In genomic region chr1:64923294-64923718, GRCh38 we compare ENCODE assay signal across 10 cellular contexts. TPM values are rescaled to one million over a fixed set of nuclear protein-coding genes. Genes with fewer than 3 reads are reported as not detected.
DNase-seq lines count a peak whose midpoint lies in the region; ATAC-seq and TF ChIP-seq lines count a peak whose summit lies in the region.
"Had no signal": no experiment of that assay in that cellular context is flagged by ENCODE, and none has a peak within 500 bp of the region (broad histone marks: within the 10 kb centered on the region; RNA-seq: fewer than 3 reads in every experiment).

No MANE protein-coding gene starts in this region.

- H3K9me3 ChIP-seq in GM23248 (ENCODE audit: low read depth), result no peaks in the 10 kb centered on the region
- H3K9me3 ChIP-seq in lower lobe of right lung, result no peaks in the 10 kb centered on the region
- no peaks in the 10 kb centered on the region for H3K9me3 ChIP-seq in BE2C
- H3K9me3 ChIP-seq in adrenal gland (replicated peaks in 1 of 3), result no peaks in the 10 kb centered on the region

- peaks cover 11 to 12% of the 10 kb centered on the region in 2 donors for H3K36me3 Mint-ChIP-seq in CD14-positive monocyte

- H3K36me3 ChIP-seq in GM23248 (ENCODE audit: low read depth) (no peaks in the 10 kb centered on the region), lower lobe of right lung (no peaks in the 10 kb centered on the region), BE2C (no peaks in the 10 kb centered on the region), adrenal gland (replicated peaks in 1 of 2) (no peaks in the 10 kb centered on the region)

- H3K4me1 ChIP-seq in GM23248 (ENCODE audit: insufficient read depth), result peaks cover 32% of the 10 kb centered on the region
- peaks cover 75% of the 10 kb centered on the region for H3K4me1 ChIP-seq in lower lobe of right lung
- no peaks in the 10 kb centered on the region for H3K4me1 ChIP-seq in BE2C
- peaks cover 17 to 35% of the 10 kb centered on the region in 2 donors for H3K4me1 ChIP-seq in adrenal gland (replicated peaks in 1 of 2)

- H3K27me3 Mint-ChIP-seq in CD14-positive monocyte (ENCODE audit: low read depth in 3 of 3), result peaks cover 0 to 2% (median 0%) of the 10 kb centered on the region in 3 donors

- H3F3A ChIP-seq in GM23248 (ENCODE audit: insufficient read depth), result peaks cover 28% of the 10 kb centered on the region

- DNase-seq in CD14-positive monocyte (ENCODE audit: low spot score) (no peak), GM23248 (peak; percentile 58), lower lobe of right lung (no peak), BE2C (no peak), GM19238 (ENCODE audit: insufficient read length, low spot score) (no peak), adrenal gland (no peak), SK-N-DZ (ENCODE audit: low spot score) (no peak)
- DNase-seq in activated CD4-positive, alpha-beta T cell treated with anti-CD3 and anti-CD28 coated beads, Interleukin-2, amount 50 U/mL, for 48 hours, result peak; percentile 31 to 44
- DNase-seq: EL, NCI-H2081 treated with DMSO at 0.1 percent for 48 hours had no signal

- peaks cover 100% of the 10 kb centered on the region for H3K79me2 ChIP-seq in GM23248 (ENCODE audit: insufficient read depth)

- ATAC-seq in lower lobe of right lung, result peak; percentile 91 to 93

- no peak overlapping the region for H3K4me3 ChIP-seq in GM23248
- H3K4me3 ChIP-seq in lower lobe of right lung, result no peak overlapping the region
- no peak overlapping the region for H3K4me3 ChIP-seq in BE2C (ENCODE audit: low read depth, low read length)
- H3K4me3 ChIP-seq in adrenal gland, result no peak overlapping the region

- H2AFZ ChIP-seq in GM23248, result no peak overlapping the region

- peak overlapping the region in 4 of 7 donors; percentile 4 to 12 (median 8) for H3K27ac Mint-ChIP-seq in CD14-positive monocyte

- no peak for TF ChIP-seq POLR2A in adrenal gland (IDR thresholded peaks at IDR 0.05)

- H3K27ac ChIP-seq in GM23248 (no peak overlapping the region), lower lobe of right lung (peak overlapping the region; percentile 2), adrenal gland (no peak overlapping the region)

- WGBS in GM23248 (ENCODE audit: low coverage in 1 of 2, low lambda C conversion rate in 2 of 2, missing lambda C conversion rate in 2 of 2), 2 experiments, result 33 to 37% methylated on average over 2 of the region's 2 CpGs
- WGBS in adrenal gland, 4 donors, result 39 to 43% (median 42%) methylated on average over 2 of the region's 2 CpGs

- no peak overlapping the region for H3K4me2 ChIP-seq in GM23248 (ENCODE audit: unreplicated experiment)

- H3K9me3 Mint-ChIP-seq in CD14-positive monocyte, result peaks cover 0 to 3% (median 0%) of the 10 kb centered on the region in 7 donors

- no peak for TF ChIP-seq CTCF in CD14-positive monocyte (IDR thresholded peaks at IDR 0.05)
- TF ChIP-seq CTCF in lower lobe of right lung (IDR thresholded peaks at IDR 0.05), result no peak
- no peak for TF ChIP-seq CTCF in BE2C (IDR thresholded peaks at IDR 0.05; ENCODE audit: low read depth, low read length)
- TF ChIP-seq CTCF in adrenal gland (IDR thresholded peaks at IDR 0.05), result no peak

- no peaks in the 10 kb centered on the region for H3K27me3 ChIP-seq in GM23248 (replicated peaks; ENCODE audit: insufficient read depth)
- H3K27me3 ChIP-seq in lower lobe of right lung (ENCODE audit: low read depth), result no peaks in the 10 kb centered on the region
- no peaks in the 10 kb centered on the region for H3K27me3 ChIP-seq in BE2C
- H3K27me3 ChIP-seq in adrenal gland, result no peaks in the 10 kb centered on the region

- H3K9ac ChIP-seq in GM23248, result no peak overlapping the region

- H3K9me2 ChIP-seq in GM23248 (ENCODE audit: insufficient read depth), result no peaks in the 10 kb centered on the region

- intact Hi-C loops in CD14-positive monocyte (cut with micrococcal nuclease), result no loop called here
- intact Hi-C loops in lower lobe of right lung (cut with DNase I), result no loop called here
- intact Hi-C loops in adrenal gland (cut with DNase I), result no loop called here

- H4K20me1 ChIP-seq in GM23248 (ENCODE audit: insufficient read depth), result no peaks in the 10 kb centered on the region

- in situ Hi-C loops in GM23248 (cut with MboI), result no loop called here

- H3K4me1 Mint-ChIP-seq in CD14-positive monocyte, result peaks cover 49% of the 10 kb centered on the region

- H3K4me3 Mint-ChIP-seq in CD14-positive monocyte, result no peak overlapping the region

RNA-seq across cellular contexts. Expression of gene JAK1, which starts 43.0 kb away (rescaled TPM):
- polyA plus RNA-seq in CD14-positive monocyte, result 10 to 100 TPM; 43.1 to 72.6 TPM
- 115 and 124 TPM in 2 replicates for total RNA-seq in GM23248 (2014; rRNA removed; shearing (Covaris generic))
- polyA plus RNA-seq in GM23248 (2016; fragmentation: Nextera tagmentation; extraction: Ambion mirVana), result 90.6 and 90.8 TPM in 2 replicates
- 156 TPM for total RNA-seq in lower lobe of right lung
- 14.0 TPM for polyA plus RNA-seq in BE2C (2012; ENCODE audit: insufficient read depth, insufficient read length, low read depth)
- total RNA-seq in adrenal gland, result 100 to 1,000 TPM in 5 of 8 donors, 10 to 100 TPM in 3; 58.0 to 155 (median 114) TPM
- 10 to 100 TPM; 23.4 to 59.5 (median 32.9) TPM for polyA plus RNA-seq in adrenal gland
- polyA plus RNA-seq in SK-N-DZ (2014; cell fraction: cytosol; rRNA removed), result 12.5 and 14.3 TPM in 2 replicates
- 8.6 and 11.8 TPM in 2 replicates for polyA plus RNA-seq in SK-N-DZ (2014; cell fraction: nucleus; rRNA removed)

Comparison
In these comparisons a context has a peak if more than half of its experiments do, and no peak if none do; other contexts are left out.
1. DNase-seq: peak in GM23248 (single experiment) and activated CD4-positive, alpha-beta T cell treated with anti-CD3 and anti-CD28 coated beads, Interleukin-2, amount 50 U/mL, for 48 hours (2 of 2); none in CD14-positive monocyte (single experiment), lower lobe of right lung (single experiment), BE2C (single experiment), GM19238 (single experiment), adrenal gland (0 of 7) and SK-N-DZ (single experiment).